Comparison of ENCODE assay signal across 1 cellular context in the genomic region with DNA sequence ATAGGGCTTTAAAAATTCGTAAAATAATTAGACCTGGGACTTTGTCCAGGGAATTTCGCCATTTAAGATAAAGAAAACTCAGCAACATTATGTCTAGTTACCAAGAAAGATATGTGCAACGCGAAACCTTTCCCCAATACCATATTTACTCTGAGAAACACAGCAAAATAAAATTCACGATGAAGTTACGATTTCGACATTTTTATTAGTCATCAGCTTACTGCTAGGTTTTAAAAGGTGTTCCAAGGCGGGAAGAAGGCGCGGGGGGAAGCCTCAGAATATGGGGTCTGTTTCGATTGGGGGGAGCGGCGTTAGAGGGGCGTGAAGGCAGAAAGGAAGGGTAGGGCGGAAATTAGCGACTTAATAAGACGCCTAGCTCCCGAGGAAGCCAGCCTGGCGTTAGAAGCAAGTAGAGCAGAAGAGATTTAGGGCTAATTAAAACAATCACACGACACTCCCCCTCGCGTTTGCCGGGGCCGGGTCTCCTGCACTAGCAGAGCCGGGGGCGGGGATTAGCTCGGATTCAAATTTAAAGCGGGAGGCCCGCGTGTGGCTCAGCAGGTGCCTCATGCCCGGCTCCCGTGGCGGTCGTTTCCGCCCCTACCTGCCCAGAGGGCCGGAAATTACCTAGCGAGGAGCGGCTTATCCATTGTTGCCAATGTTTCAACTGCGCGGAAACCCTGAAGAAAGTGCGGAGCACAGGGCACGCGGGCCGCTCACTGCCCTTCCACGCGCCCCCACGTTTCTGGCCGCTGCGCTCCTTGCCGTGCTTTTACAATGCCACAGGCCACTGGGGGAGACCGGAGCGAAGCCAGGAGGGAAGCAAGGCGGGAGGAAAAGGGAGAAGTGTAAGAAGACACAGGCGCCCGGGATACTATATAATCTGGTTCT.
TF ChIP-seq lines count a peak whose summit lies in the region.

No MANE protein-coding gene starts in this region.

TF ChIP-seq in HEK293, 187 proteins besides CTCF, POLR2A, EP300 and RAD21 (continued from another document and continues in another):
- TF ChIP-seq HIC1 (tag by site-specific recombination; IDR thresholded peaks at IDR 0.05) (no peak), ZNF132 (tag by site-specific recombination; IDR thresholded peaks at IDR 0.05; ENCODE audit: borderline replicate concordance) (no peak), ZSCAN4 (tag by site-specific recombination; IDR thresholded peaks at IDR 0.05) (peak; percentile 37; the same call in 1 of the 2 replicates), ZNF701 (tag by site-specific recombination; IDR thresholded peaks at IDR 0.05) (no peak), ZBTB1 (tag by site-specific recombination; IDR thresholded peaks at IDR 0.05) (no peak; the same call in 1 of the 2 replicates), ZEB2 (tag by site-specific recombination; IDR thresholded peaks at IDR 0.05) (peak; percentile 89), ELK4 (IDR thresholded peaks at IDR 0.05; ENCODE audit: borderline replicate concordance, low read depth, low read length) (no peak), ZNF24 (tag by site-specific recombination; IDR thresholded peaks at IDR 0.05) (peak; percentile 92), ZNF214 (tag by site-specific recombination; IDR thresholded peaks at IDR 0.05; ENCODE audit: borderline replicate concordance) (no peak), SP3 (tag by site-specific recombination; IDR thresholded peaks at IDR 0.05) (peak; percentile 67), ZNF140 (tag by site-specific recombination; IDR thresholded peaks at IDR 0.05) (no peak), KLF1 (tag by site-specific recombination; IDR thresholded peaks at IDR 0.05) (peak; percentile 50), SCRT1 (tag by site-specific recombination; IDR thresholded peaks at IDR 0.05; ENCODE audit: borderline replicate concordance) (peak; percentile 91), ZNF707 (tag by site-specific recombination; IDR thresholded peaks at IDR 0.05) (no peak), ZNF211 (tag by site-specific recombination; IDR thresholded peaks at IDR 0.05; ENCODE audit: low read depth) (no peak), ZNF624 (tag by site-specific recombination; IDR thresholded peaks at IDR 0.05) (no peak), HOXD13 (CRISPR knock-in tag; IDR thresholded peaks at IDR 0.05; ENCODE audit: borderline replicate concordance) (no peak; the same call in 1 of the 2 replicates), MEIS1 (CRISPR knock-in tag; IDR thresholded peaks at IDR 0.05; ENCODE audit: borderline replicate concordance) (no peak), GLIS1 (tag by site-specific recombination; IDR thresholded peaks at IDR 0.05) (peak; percentile 79), ZNF433 (tag by site-specific recombination; IDR thresholded peaks at IDR 0.05; ENCODE audit: low read depth) (no peak), GFI1B (tag by site-specific recombination; IDR thresholded peaks at IDR 0.05) (peak; percentile 45), PRDM1 (tag by site-specific recombination; IDR thresholded peaks at IDR 0.05) (no peak; the same call in 1 of the 2 replicates), ZFP69B (tag by site-specific recombination; IDR thresholded peaks at IDR 0.05) (peak; percentile 92), ZNF202 (tag by site-specific recombination; IDR thresholded peaks at IDR 0.05; ENCODE audit: borderline replicate concordance) (no peak), ZNF677 (tag by site-specific recombination; IDR thresholded peaks at IDR 0.05) (no peak), ZNF670 (tag by site-specific recombination; IDR thresholded peaks at IDR 0.05; ENCODE audit: low read depth) (no peak), KLF8 (tag by site-specific recombination; IDR thresholded peaks at IDR 0.05) (peak; percentile 81; the same call in 1 of the 2 replicates), ZNF423 (tag by site-specific recombination; IDR thresholded peaks at IDR 0.05) (peak; percentile 55; the same call in 1 of the 2 replicates), ZNF324 (tag by site-specific recombination; IDR thresholded peaks at IDR 0.05) (peak; percentile 38; the same call in 1 of the 2 replicates), ZFP37 (tag by site-specific recombination; IDR thresholded peaks at IDR 0.05) (peak; percentile 87), ZNF560 (tag by site-specific recombination; IDR thresholded peaks at IDR 0.05; ENCODE audit: borderline replicate concordance) (no peak), ZNF785 (tag by site-specific recombination; IDR thresholded peaks at IDR 0.05) (no peak), TSHZ1 (tag by site-specific recombination; IDR thresholded peaks at IDR 0.05; ENCODE audit: borderline replicate concordance) (no peak), ZNF623 (tag by site-specific recombination; IDR thresholded peaks at IDR 0.05) (no peak), ZNF747 (tag by site-specific recombination; IDR thresholded peaks at IDR 0.05) (no peak), ZNF558 (tag by site-specific recombination; IDR thresholded peaks at IDR 0.05) (no peak; the same call in 1 of the 2 replicates), ZNF280C (tag by site-specific recombination; IDR thresholded peaks at IDR 0.05) (no peak), ZNF843 (tag by site-specific recombination; IDR thresholded peaks at IDR 0.05) (peak; percentile 80)
- TF ChIP-seq, protein P1, sequence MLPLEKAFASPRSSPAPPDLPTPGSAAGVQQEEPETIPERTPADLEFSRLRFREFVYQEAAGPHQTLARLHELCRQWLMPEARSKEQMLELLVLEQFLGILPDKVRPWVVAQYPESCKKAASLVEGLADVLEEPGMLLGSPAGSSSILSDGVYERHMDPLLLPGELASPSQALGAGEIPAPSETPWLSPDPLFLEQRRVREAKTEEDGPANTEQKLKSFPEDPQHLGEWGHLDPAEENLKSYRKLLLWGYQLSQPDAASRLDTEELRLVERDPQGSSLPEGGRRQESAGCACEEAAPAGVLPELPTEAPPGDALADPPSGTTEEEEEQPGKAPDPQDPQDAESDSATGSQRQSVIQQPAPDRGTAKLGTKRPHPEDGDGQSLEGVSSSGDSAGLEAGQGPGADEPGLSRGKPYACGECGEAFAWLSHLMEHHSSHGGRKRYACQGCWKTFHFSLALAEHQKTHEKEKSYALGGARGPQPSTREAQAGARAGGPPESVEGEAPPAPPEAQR (tag by site-specific recombination; IDR thresholded peaks at IDR 0.05), result no peak
- TF ChIP-seq, protein P2, sequence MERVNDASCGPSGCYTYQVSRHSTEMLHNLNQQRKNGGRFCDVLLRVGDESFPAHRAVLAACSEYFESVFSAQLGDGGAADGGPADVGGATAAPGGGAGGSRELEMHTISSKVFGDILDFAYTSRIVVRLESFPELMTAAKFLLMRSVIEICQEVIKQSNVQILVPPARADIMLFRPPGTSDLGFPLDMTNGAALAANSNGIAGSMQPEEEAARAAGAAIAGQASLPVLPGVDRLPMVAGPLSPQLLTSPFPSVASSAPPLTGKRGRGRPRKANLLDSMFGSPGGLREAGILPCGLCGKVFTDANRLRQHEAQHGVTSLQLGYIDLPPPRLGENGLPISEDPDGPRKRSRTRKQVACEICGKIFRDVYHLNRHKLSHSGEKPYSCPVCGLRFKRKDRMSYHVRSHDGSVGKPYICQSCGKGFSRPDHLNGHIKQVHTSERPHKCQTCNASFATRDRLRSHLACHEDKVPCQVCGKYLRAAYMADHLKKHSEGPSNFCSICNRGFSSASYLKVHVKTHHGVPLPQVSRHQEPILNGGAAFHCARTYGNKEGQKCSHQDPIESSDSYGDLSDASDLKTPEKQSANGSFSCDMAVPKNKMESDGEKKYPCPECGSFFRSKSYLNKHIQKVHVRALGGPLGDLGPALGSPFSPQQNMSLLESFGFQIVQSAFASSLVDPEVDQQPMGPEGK (tag by site-specific recombination; IDR thresholded peaks at IDR 0.05), result peak; percentile 90
- TF ChIP-seq, protein P3, sequence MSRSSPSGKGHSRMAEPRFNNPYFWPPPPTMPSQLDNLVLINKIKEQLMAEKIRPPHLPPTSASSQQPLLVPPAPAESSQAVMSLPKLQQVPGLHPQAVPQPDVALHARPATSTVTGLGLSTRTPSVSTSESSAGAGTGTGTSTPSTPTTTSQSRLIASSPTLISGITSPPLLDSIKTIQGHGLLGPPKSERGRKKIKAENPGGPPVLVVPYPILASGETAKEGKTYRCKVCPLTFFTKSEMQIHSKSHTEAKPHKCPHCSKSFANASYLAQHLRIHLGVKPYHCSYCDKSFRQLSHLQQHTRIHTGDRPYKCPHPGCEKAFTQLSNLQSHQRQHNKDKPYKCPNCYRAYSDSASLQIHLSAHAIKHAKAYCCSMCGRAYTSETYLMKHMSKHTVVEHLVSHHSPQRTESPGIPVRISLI (tag by site-specific recombination; IDR thresholded peaks at IDR 0.05), result no peak
- TF ChIP-seq, protein P4, sequence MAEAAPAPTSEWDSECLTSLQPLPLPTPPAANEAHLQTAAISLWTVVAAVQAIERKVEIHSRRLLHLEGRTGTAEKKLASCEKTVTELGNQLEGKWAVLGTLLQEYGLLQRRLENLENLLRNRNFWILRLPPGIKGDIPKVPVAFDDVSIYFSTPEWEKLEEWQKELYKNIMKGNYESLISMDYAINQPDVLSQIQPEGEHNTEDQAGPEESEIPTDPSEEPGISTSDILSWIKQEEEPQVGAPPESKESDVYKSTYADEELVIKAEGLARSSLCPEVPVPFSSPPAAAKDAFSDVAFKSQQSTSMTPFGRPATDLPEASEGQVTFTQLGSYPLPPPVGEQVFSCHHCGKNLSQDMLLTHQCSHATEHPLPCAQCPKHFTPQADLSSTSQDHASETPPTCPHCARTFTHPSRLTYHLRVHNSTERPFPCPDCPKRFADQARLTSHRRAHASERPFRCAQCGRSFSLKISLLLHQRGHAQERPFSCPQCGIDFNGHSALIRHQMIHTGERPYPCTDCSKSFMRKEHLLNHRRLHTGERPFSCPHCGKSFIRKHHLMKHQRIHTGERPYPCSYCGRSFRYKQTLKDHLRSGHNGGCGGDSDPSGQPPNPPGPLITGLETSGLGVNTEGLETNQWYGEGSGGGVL (tag by site-specific recombination; IDR thresholded peaks at IDR 0.05), result no peak; the same call in none of the 2 replicates
